In the genomic region with DNA sequence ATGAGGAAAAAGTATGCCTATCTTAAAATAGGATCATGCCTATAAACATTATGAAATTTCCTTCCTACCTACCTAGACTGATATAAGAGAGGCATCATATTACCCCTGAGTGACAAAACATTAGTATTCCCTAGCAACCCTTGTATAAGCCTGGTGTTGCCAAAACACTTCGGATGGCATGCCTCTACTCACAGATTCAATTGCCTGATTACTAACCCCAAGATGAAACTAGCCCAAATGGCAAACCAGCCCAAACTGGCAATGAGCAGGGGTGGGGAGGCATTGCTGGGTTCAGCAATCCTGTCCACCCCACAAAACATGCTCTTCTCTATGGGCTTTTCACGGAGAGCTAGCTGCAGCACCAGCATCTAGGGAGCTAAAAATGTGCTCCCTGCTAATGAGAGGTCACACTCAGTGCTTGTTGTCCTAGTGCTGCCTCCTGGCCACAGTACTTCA, we compare ENCODE assay signal across 11 cellular contexts. TPM values are rescaled to one million over a fixed set of nuclear protein-coding genes. Genes with fewer than 3 reads are reported as not detected.
DNase-seq lines count a peak whose midpoint lies in the region; ATAC-seq, FAIRE-seq and TF ChIP-seq lines count a peak whose summit lies in the region.
"Had no signal": no experiment of that assay in that cellular context is flagged by ENCODE, and none has a peak within 500 bp of the region (broad histone marks: within the 10 kb centered on the region; RNA-seq: fewer than 3 reads in every experiment).

No MANE protein-coding gene starts in this region.

- H3K9ac ChIP-seq in IMR-90 (ENCODE audit: low read depth, low read length) (no peak overlapping the region), K562 (ENCODE audit: insufficient read depth in 1 of 2, low read depth in 2 of 2, low read length in 2 of 2) (no peak overlapping the region), keratinocyte (ENCODE audit: control insufficient read depth, extremely low read depth, insufficient read depth, low read length) (peak overlapping the region; percentile 65)

- CTCF ChIA-PET in IMR-90 (lab: Yijun Ruan, JAX) = interaction anchor here (0.6 to 0.8 kb wide), 2 partner anchors 13 to 105 kb away, joined by 3 to 4 read pairs; no protein-coding TSS in a partner anchor
- CTCF ChIA-PET in K562 (lab: Yijun Ruan, JAX; ENCODE audit: low intra/inter-chr PET ratio) = no interaction called here

- TF ChIP-seq CTCF in IMR-90 (conservative IDR thresholded peaks at IDR 0.05; ENCODE audit: low read depth, low read length) (no peak), K562 (IDR thresholded peaks at IDR 0.05 in 2 of 3, conservative IDR thresholded peaks at IDR 0.05 in 1 of 3; ENCODE audit: insufficient read depth in 2 of 3, low read depth in 1 of 3, low read length in 3 of 3) (no peak), keratinocyte (optimal IDR thresholded peaks at IDR 0.05 in 1 of 3, IDR thresholded peaks at IDR 0.05 in 1 of 3, conservative IDR thresholded peaks at IDR 0.05 in 1 of 3; ENCODE audit: extremely low read depth in 1 of 3, insufficient read depth in 2 of 3, low read length in 3 of 3) (no peak)

- BruUV-seq in IMR-90 (replicated peaks; lab: Mats Ljungman, UMichigan) (no TSS peak), K562 (replicated peaks; lab: Mats Ljungman, UMichigan) (no TSS peak)

- POLR2A ChIA-PET in IMR-90 (lab: Charles Lee; ENCODE audit: unreplicated experiment) (no interaction called here), K562 (lab: Yijun Ruan, JAX) (interaction anchor here (3.1 kb wide), 1 partner anchor 9 kb away, joined by 10 read pairs; no protein-coding TSS in a partner anchor)

- H2BK15ac ChIP-seq in IMR-90 (ENCODE audit: low read depth, low read length) = peak overlapping the region; percentile 20; the same call in 1 of the 3 replicates

- H3K18ac ChIP-seq in IMR-90 (ENCODE audit: low read depth, low read length) = peak overlapping the region; percentile 64

- no peak overlapping the region for H4K8ac ChIP-seq in IMR-90 (ENCODE audit: low read depth in 2 of 2, low read length in 2 of 2)

- no peak overlapping the region for H2AK5ac ChIP-seq in IMR-90 (ENCODE audit: low read depth, low read length)

- H4K5ac ChIP-seq in IMR-90 (ENCODE audit: low read depth, low read length) = no peak overlapping the region

- H3K4ac ChIP-seq in IMR-90 (ENCODE audit: low read depth, low read length) = no peak overlapping the region

- no peaks in the 10 kb centered on the region for H3K79me1 ChIP-seq in IMR-90 (ENCODE audit: low read depth in 1 of 2, low read length in 2 of 2)

- H2BK120ac ChIP-seq in IMR-90 (ENCODE audit: low read depth, low read length) = no peak overlapping the region

- no CpG with 5 or more reads among the region's 2 CpGs for WGBS in IMR-90 (ENCODE audit: extremely low coverage in 2 of 2, insufficient read length in 1 of 2), 2 experiments
- 10% methylated on average over 2 of the region's 2 CpGs for WGBS in K562 (ENCODE audit: insufficient coverage, low coverage, missing lambda C conversion rate)
- WGBS in thymus = 86% methylated on average over 2 of the region's 2 CpGs

- H2BK20ac ChIP-seq in IMR-90 (ENCODE audit: low read depth, low read length) = no peak overlapping the region

- TF ChIP-seq POLR2A in IMR-90 (IDR thresholded peaks at IDR 0.05; ENCODE audit: low read depth, low read length) (no peak), K562 (conservative IDR thresholded peaks at IDR 0.05) (no peak)

- no peaks in the 10 kb centered on the region for H3K27me3 ChIP-seq in IMR-90 (ENCODE audit: control insufficient read depth, insufficient read depth, low read length)
- no peaks in the 10 kb centered on the region for H3K27me3 ChIP-seq in K562 (ENCODE audit: control insufficient read depth in 2 of 2, insufficient read depth in 2 of 2, low read length in 2 of 2)
- H3K27me3 ChIP-seq in keratinocyte (ENCODE audit: control insufficient read depth, extremely low read depth, insufficient read depth, low read length) = no peaks in the 10 kb centered on the region
- H3K27me3 ChIP-seq in thymus (ENCODE audit: control insufficient read depth, insufficient read depth) = no peaks in the 10 kb centered on the region
- H3K27me3 ChIP-seq: Peyer's patch had no signal

- no peak overlapping the region for H4K91ac ChIP-seq in IMR-90 (ENCODE audit: insufficient read depth, low read depth, low read length)

- ATAC-seq in IMR-90 (ENCODE audit: low read depth) (no peak), K562 (no peak; the same call in 2 of the 3 replicates), GM18909 (IDR thresholded peaks at IDR 0.05; ENCODE audit: poor library complexity, unreplicated experiment) (no peak)

- dilution Hi-C loops in IMR-90 (cut with HindIII; ENCODE audit: low sequenced_read_pairs, unreplicated experiment) = no loop called here
- dilution Hi-C loops in keratinocyte (cut with MboI; ENCODE audit: extremely low pct_ligation_motif_present, low sequenced_read_pairs) = no loop called here

- no peak overlapping the region for H2BK5ac ChIP-seq in IMR-90 (ENCODE audit: low read depth, low read length, poor library complexity, severe bottlenecking)

- intact Hi-C loops in IMR-90 (cut with micrococcal nuclease) = no loop called here
- intact Hi-C loops in K562 (cut with micrococcal nuclease) = no loop called here

- H3K23ac ChIP-seq in IMR-90 (ENCODE audit: low read depth, low read length) = no peak overlapping the region

- H3K4me2 ChIP-seq in IMR-90 (ENCODE audit: low read depth, low read length) (no peak overlapping the region), K562 (ENCODE audit: insufficient read depth, low read length) (no peak overlapping the region), keratinocyte (ENCODE audit: control insufficient read depth, extremely low read depth, insufficient read depth, low read depth, low read length) (peak overlapping the region; percentile 77)

- no peak overlapping the region for H3K14ac ChIP-seq in IMR-90 (replicated peaks; ENCODE audit: low read depth, low read length)

- DNase-seq in IMR-90 = peak; percentile 52
- no peak for DNase-seq in K562 (ENCODE audit: extremely low read depth in 1 of 4, low spot score in 3 of 4)
- no peak for DNase-seq in keratinocyte (ENCODE audit: low read depth, low spot score)
- no peak for DNase-seq in NOMO-1 treated with DMSO at 0.1 percent for 48 hours (lab: John Stamatoyannopoulos, UW; ENCODE audit: unreplicated experiment)
- no peak for DNase-seq in substantia nigra (lab: John Stamatoyannopoulos, UW)
- DNase-seq: activated CD8-positive, alpha-beta memory T cell treated with anti-CD3 and anti-CD28 coated beads for 24 hours; Kasumi-1; Peyer's patch; stimulated activated naive CD4-positive, alpha-beta T cell treated with Interleukin-2 at 50 U/mL for 16 hours had no signal

- no peak for TF ChIP-seq RAD21 in IMR-90 (IDR thresholded peaks at IDR 0.05; ENCODE audit: low read length)
- no peak for TF ChIP-seq RAD21 in K562 (CRISPR knock-in tag; conservative IDR thresholded peaks at IDR 0.05 in 1 of 2, IDR thresholded peaks at IDR 0.05 in 1 of 2)

- H3K79me2 ChIP-seq in K562 (ENCODE audit: control insufficient read depth, insufficient read depth, low read length) (no peaks in the 10 kb centered on the region), keratinocyte (ENCODE audit: control insufficient read depth, insufficient read depth, low read length) (no peaks in the 10 kb centered on the region)

- no peaks in the 10 kb centered on the region for H3K36me3 ChIP-seq in IMR-90 (ENCODE audit: control insufficient read depth, insufficient read depth, low read length)
- H3K36me3 ChIP-seq in K562 (ENCODE audit: control insufficient read depth, insufficient read depth, low read length) = no peaks in the 10 kb centered on the region
- no peaks in the 10 kb centered on the region for H3K36me3 ChIP-seq in keratinocyte (ENCODE audit: control insufficient read depth in 2 of 2, extremely low read depth in 1 of 2, insufficient read depth in 2 of 2, low read length in 2 of 2)
- no peaks in the 10 kb centered on the region for H3K36me3 ChIP-seq in thymus (ENCODE audit: control insufficient read depth, insufficient read depth)
- H3K36me3 ChIP-seq: Peyer's patch had no signal

- H3K4me3 ChIP-seq in IMR-90 (ENCODE audit: insufficient read depth, low read depth, low read length) (no peak overlapping the region), K562 (no peak overlapping the region), keratinocyte (ENCODE audit: control insufficient read depth in 2 of 3, extremely low read depth in 1 of 3, insufficient read depth in 2 of 3, low read depth in 1 of 3, low read length in 3 of 3) (peak overlapping the region in 1 of 3 experiments; percentile 16), thymus (ENCODE audit: low read length) (no peak overlapping the region)
- H3K4me3 ChIP-seq: Peyer's patch had no signal

- TF ChIP-seq EP300 in K562 (IDR thresholded peaks at IDR 0.05; ENCODE audit: low read length) = no peak

- H4K20me1 ChIP-seq in IMR-90 (ENCODE audit: insufficient read depth, low read length) (no peaks in the 10 kb centered on the region), K562 (replicated peaks; ENCODE audit: control insufficient read depth, insufficient read depth, low read length) (no peaks in the 10 kb centered on the region), keratinocyte (ENCODE audit: control insufficient read depth, extremely low read depth, insufficient read depth, low read length) (no peaks in the 10 kb centered on the region)

- H2AFZ ChIP-seq in IMR-90 (replicated peaks; ENCODE audit: low read length, poor library complexity) (no peak overlapping the region), K562 (ENCODE audit: low read depth, low read length) (no peak overlapping the region), keratinocyte (ENCODE audit: control insufficient read depth, low read length) (peak overlapping the region; percentile 17)

- H3K4me1 ChIP-seq in IMR-90 (ENCODE audit: control insufficient read depth, insufficient read depth, low read length) (peaks cover 5% of the 10 kb centered on the region), K562 (replicated peaks in 1 of 2; ENCODE audit: control insufficient read depth in 2 of 2, insufficient read depth in 2 of 2, low read length in 2 of 2) (no peaks in the 10 kb centered on the region), keratinocyte (ENCODE audit: control insufficient read depth, extremely low read depth, insufficient read depth, low read length) (peaks cover 39% of the 10 kb centered on the region), thymus (ENCODE audit: control insufficient read depth, insufficient read depth, low read length) (no peaks in the 10 kb centered on the region)

- in situ Hi-C loops in IMR-90 (cut with MboI; ENCODE audit: low sequenced_read_pairs) = no loop called here
- in situ Hi-C loops in K562 (cut with MboI) = no loop called here

- FAIRE-seq in K562 (lab: Jason Lieb, UNC) (no peak), keratinocyte (lab: Jason Lieb, UNC) (peak; percentile 84)

- H3K9me1 ChIP-seq in IMR-90 (ENCODE audit: insufficient read depth, low read length) = peaks cover 5% of the 10 kb centered on the region; the same call in 1 of the 2 replicates
- H3K9me1 ChIP-seq in K562 (ENCODE audit: control insufficient read depth, insufficient read depth, low read length) = no peaks in the 10 kb centered on the region
- H3K9me1 ChIP-seq in keratinocyte (ENCODE audit: control insufficient read depth, extremely low read depth, insufficient read depth, low read length) = no peaks in the 10 kb centered on the region

- H3K9me3 ChIP-seq in IMR-90 (ENCODE audit: control insufficient read depth, insufficient read depth, low read length) (no peaks in the 10 kb centered on the region), K562 (replicated peaks; ENCODE audit: control insufficient read depth, insufficient read depth, low read depth, low read length) (no peaks in the 10 kb centered on the region), keratinocyte (ENCODE audit: control insufficient read depth, low read depth, low read length) (no peaks in the 10 kb centered on the region), thymus (ENCODE audit: control insufficient read depth) (no peaks in the 10 kb centered on the region)
- H3K9me3 ChIP-seq: Peyer's patch had no signal

- H3K27ac ChIP-seq in IMR-90 (ENCODE audit: insufficient read depth, low read length) (no peak overlapping the region), K562 (ENCODE audit: extremely low read depth, low read depth, low read length) (no peak overlapping the region), keratinocyte (ENCODE audit: control insufficient read depth, insufficient read depth, low read length) (peak overlapping the region; percentile 88), thymus (ENCODE audit: low read depth) (peak overlapping the region; percentile 73), substantia nigra (ENCODE audit: low read depth, low read length, poor library complexity, severe bottlenecking) (no peak overlapping the region)

- H2AK9ac ChIP-seq in IMR-90 (replicated peaks; ENCODE audit: low read depth, low read length, poor library complexity) = no peak overlapping the region

- H3K56ac ChIP-seq in IMR-90 (ENCODE audit: extremely low read depth, insufficient read depth, low read length) = no peak overlapping the region

RNA-seq across cellular contexts. Expression of gene PALMD, which starts 13.9 kb away (rescaled TPM):
- total RNA-seq in IMR-90 (2012; rRNA removed) = 0.72 and 1.1 TPM in 2 replicates
- 0.34 and 0.51 TPM in 2 replicates for polyA plus RNA-seq in IMR-90 (2012; rRNA removed)
- polyA plus RNA-seq in IMR-90 (2012; cell fraction: cytosol; rRNA removed) = 0.08 and 0.11 TPM in 2 replicates
- 0.14 and 1.2 TPM in 2 replicates for polyA plus RNA-seq in IMR-90 (2012; cell fraction: nucleus; rRNA removed; ENCODE audit: low replicate concordance)
- total RNA-seq in K562 (2011; cell fraction: chromatin; rRNA removed; ENCODE audit: low replicate concordance) = 1.6 and 2.4 TPM in 2 replicates
- total RNA-seq in K562 (2011; cell fraction: nucleolus; rRNA removed) = 0.67 and 1.2 TPM in 2 replicates
- 1.6 and 4.3 TPM in 2 replicates for total RNA-seq in K562 (2011; cell fraction: nucleoplasm; rRNA removed)
- 5.4 and 5.7 TPM in 2 replicates for total RNA-seq in K562 (2014; rRNA removed)
- total RNA-seq in K562 (2014; rRNA removed; fragmentation: Illumina TruSeq; extraction: Trizol) = 8.4 and 8.6 TPM in 2 replicates
- total RNA-seq in K562 (2015; rRNA removed; fragmentation: Illumina TruSeq; extraction: Trizol) = 12.1 and 13.5 TPM in 2 replicates
- 3.5 and 4.0 TPM in 2 replicates for total RNA-seq in K562 (2021)
- polyA plus RNA-seq in K562 (2011; rRNA removed) = 0.19 and 3.3 TPM in 2 replicates
- polyA plus RNA-seq in K562 (2011; cell fraction: cytosol; rRNA removed) = 0.06 and 0.76 TPM in 2 replicates
- 0.20 and 2.5 TPM in 2 replicates for polyA plus RNA-seq in K562 (2011; cell fraction: nucleus; rRNA removed)
- 3.8 and 4.5 TPM in 2 replicates for polyA plus RNA-seq in K562 (2012)
- 7.9 and 12.2 TPM in 2 replicates for polyA plus RNA-seq in K562 (2014; fragmentation: Illumina TruSeq; extraction: Trizol)
- polyA plus RNA-seq in K562 (2014; fragmentation: Nextera tagmentation; extraction: Ambion mirVana) = 1 to 10 TPM; 2.7 to 6.5 TPM
- 4.5 and 4.9 TPM in 2 replicates for polyA plus RNA-seq in K562 (2014; rRNA removed)
- polyA minus RNA-seq in K562 (2011; rRNA and poly(A)+ RNA removed) = 0.24 and 3.3 TPM in 2 replicates
- polyA minus RNA-seq in K562 (2011; cell fraction: cytosol; rRNA and poly(A)+ RNA removed) = 2.2 TPM in 1 of 2 replicates, not detected in the other
- polyA minus RNA-seq in K562 (2011; cell fraction: nucleus; rRNA and poly(A)+ RNA removed) = 0.56 and 1.8 TPM in 2 replicates
- polyA plus RNA-seq in keratinocyte = 3.5 to 6.8 TPM (median 5.8 TPM) in 3 replicates
- polyA plus RNA-seq in keratinocyte (2011; ENCODE audit: low read depth) = 26.0 TPM
- 5.0 and 6.8 TPM in 2 replicates for polyA plus RNA-seq in keratinocyte (2011; cell fraction: cytosol; rRNA removed)
- polyA plus RNA-seq in keratinocyte (2011; cell fraction: nucleus; rRNA removed) = 11.8 and 13.4 TPM in 2 replicates
- polyA plus RNA-seq in keratinocyte (2012; ENCODE audit: low replicate concordance) = 4.9 and 9.7 TPM in 2 replicates
- polyA minus RNA-seq in keratinocyte = 0.79 to 5.3 TPM (median 3.1 TPM) in 3 replicates
- polyA minus RNA-seq in keratinocyte (2011; cell fraction: cytosol; rRNA and poly(A)+ RNA removed) = 1.9 TPM
- 3.7 and 10.2 TPM in 2 replicates for polyA minus RNA-seq in keratinocyte (2011; cell fraction: nucleus; rRNA and poly(A)+ RNA removed)
- 21.2 TPM for polyA plus RNA-seq in thymus

Comparison
In these comparisons a context has a peak if more than half of its experiments do, and no peak if none do; other contexts are left out.
1. H3K27ac ChIP-seq: peak in keratinocyte (single experiment) and thymus (single experiment); none in IMR-90 (single experiment), K562 (single experiment) and substantia nigra (single experiment).